In the genomic region with DNA sequence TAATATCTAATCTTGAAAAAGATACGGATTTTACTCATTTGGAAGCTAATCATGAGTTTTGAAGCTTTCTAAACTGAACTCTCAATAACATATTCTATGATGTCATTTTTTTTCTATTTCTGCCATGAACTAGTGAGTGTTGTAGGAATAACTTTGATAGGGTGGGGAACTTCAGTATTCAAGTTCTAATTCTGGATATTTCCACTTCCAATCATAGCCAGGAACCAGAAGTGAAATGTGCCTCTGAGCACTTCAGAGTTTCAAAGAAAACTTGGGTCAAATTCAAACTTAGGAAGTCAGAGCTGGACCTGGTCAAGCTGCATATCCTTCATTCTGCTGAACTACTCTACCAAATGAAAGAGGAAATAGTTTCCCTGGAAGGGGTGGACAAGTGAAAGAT, we compare ENCODE assay signal across 23 cellular contexts. TPM values are rescaled to one million over a fixed set of nuclear protein-coding genes. Genes with fewer than 3 reads are reported as not detected.
DNase-seq lines count a peak whose midpoint lies in the region; ATAC-seq, FAIRE-seq and TF ChIP-seq lines count a peak whose summit lies in the region.
"Had no signal": no experiment of that assay in that cellular context is flagged by ENCODE, and none has a peak within 500 bp of the region (broad histone marks: within the 10 kb centered on the region; RNA-seq: fewer than 3 reads in every experiment).

No MANE protein-coding gene starts in this region.

- no peak for DNase-seq in Peyer's patch
- no peak for DNase-seq in HepG2 (ENCODE audit: low spot score)
- no peak for DNase-seq in suprapubic skin (ENCODE audit: low spot score in 2 of 2)
- DNase-seq in RWPE1 (ENCODE audit: low spot score), result no peak
- DNase-seq in NAMALWA (ENCODE audit: low spot score), result no peak
- DNase-seq: activated CD4-positive, alpha-beta T cell treated with anti-CD3 and anti-CD28 coated beads, Interleukin-2, amount 50 U/mL, for 1 hour; activated CD8-positive, alpha-beta memory T cell treated with anti-CD3 and anti-CD28 coated beads, Interleukin-2, amount 50 U/mL, for 48 hours; activated effector memory CD4-positive, alpha-beta T cell treated with Interleukin-2 at 50 U/mL for 16 hours; CD4-positive, CD25-positive, alpha-beta regulatory T cell; Kasumi-1; NCI-H2029 treated with DMSO at 0.1 percent for 48 hours; retina; SW 1271; uterus had no signal

- no peaks in the 10 kb centered on the region for H4K20me1 ChIP-seq in HepG2 (ENCODE audit: insufficient read depth, low read length)

- H3K27me3 ChIP-seq in Peyer's patch, result no peaks in the 10 kb centered on the region
- H3K27me3 ChIP-seq in duodenal mucosa (ENCODE audit: control insufficient read depth in 1 of 2, insufficient read depth in 2 of 2, low read length in 2 of 2), result peaks cover 0 to 7% of the 10 kb centered on the region in 2 donors
- no peaks in the 10 kb centered on the region for H3K27me3 ChIP-seq in HepG2 (ENCODE audit: control insufficient read depth in 1 of 2, insufficient read depth in 2 of 2, low read length in 2 of 2)
- H3K27me3 ChIP-seq in suprapubic skin, result no peaks in the 10 kb centered on the region
- H3K27me3 ChIP-seq: uterus had no signal

- intact Hi-C loops in HepG2 (cut with micrococcal nuclease; ENCODE audit: unreplicated experiment), result loop anchor here (10.0 kb wide), 1 partner anchor 64 kb away; no protein-coding TSS in a partner anchor

- TF ChIP-seq EP300 in HepG2 (IDR thresholded peaks at IDR 0.05; ENCODE audit: low read depth in 2 of 2, low read length in 2 of 2) (no peak), HepG2 (CRISPR knock-in tag; IDR thresholded peaks at IDR 0.05; ENCODE audit: borderline replicate concordance) (no peak), suprapubic skin (IDR thresholded peaks at IDR 0.05) (no peak)

- BruUV-seq in HepG2 (replicated peaks; lab: Mats Ljungman, UMichigan), result no TSS peak

- no peaks in the 10 kb centered on the region for H3K79me2 ChIP-seq in HepG2 (ENCODE audit: insufficient read depth, low read length)

- ATAC-seq in HepG2 (no peak), GM21390 (IDR thresholded peaks at IDR 0.05; ENCODE audit: unreplicated experiment) (no peak), HG03139 (IDR thresholded peaks at IDR 0.05; ENCODE audit: unreplicated experiment) (no peak)
- ATAC-seq: stimulated activated memory B cell treated with anti-CD40 and anti-IgM and Interleukin-4, amounts not matched to agents 10 μg/mL and 1 μg/mL and 100 μg/mL, for 72 hours had no signal

- H2AFZ ChIP-seq in HepG2 (ENCODE audit: low read length), result no peak overlapping the region

- TF ChIP-seq POLR2A in Peyer's patch (IDR thresholded peaks at IDR 0.05) (no peak), HepG2 (IDR thresholded peaks at IDR 0.05; ENCODE audit: insufficient read depth in 1 of 2, low read depth in 2 of 2, low read length in 2 of 2) (no peak), suprapubic skin (IDR thresholded peaks at IDR 0.05) (no peak)

- no peaks in the 10 kb centered on the region for H3K36me3 ChIP-seq in Peyer's patch
- H3K36me3 ChIP-seq in duodenal mucosa (ENCODE audit: control insufficient read depth in 1 of 2, insufficient read depth in 2 of 2, low read length in 2 of 2), result no peaks in the 10 kb centered on the region
- no peaks in the 10 kb centered on the region for H3K36me3 ChIP-seq in HepG2 (replicated peaks in 1 of 2; ENCODE audit: control insufficient read depth in 1 of 2, insufficient read depth in 2 of 2, low read length in 2 of 2)
- no peaks in the 10 kb centered on the region for H3K36me3 ChIP-seq in suprapubic skin
- H3K36me3 ChIP-seq: uterus had no signal

- CTCF ChIA-PET in HepG2 (lab: Yijun Ruan, JAX; ENCODE audit: low intra/inter-chr PET ratio, low total read pairs), result no interaction called here
- CTCF ChIA-PET in RWPE1 (lab: Yijun Ruan, JAX), result interaction anchor here (0.6 kb wide), 1 partner anchor 402 kb away, joined by 3 read pairs; no protein-coding TSS in a partner anchor

- in situ Hi-C loops in HepG2 (cut with HindIII; ENCODE audit: extremely low pct_ligation_motif_present, low pct_unique_long_range_greater_than_20kb), result no loop called here

- TF ChIP-seq CTCF in Peyer's patch (IDR thresholded peaks at IDR 0.05) (no peak), HepG2 (CRISPR knock-in tag; IDR thresholded peaks at IDR 0.05) (no peak), suprapubic skin (IDR thresholded peaks at IDR 0.05) (no peak), RWPE1 (conservative IDR thresholded peaks at IDR 0.05; ENCODE audit: low read depth) (no peak)

- no peak for FAIRE-seq in HepG2 (lab: Jason Lieb, UNC)
- FAIRE-seq: bronchial epithelial cell, G401.6, keratinocyte had no signal

- H3K9ac ChIP-seq in duodenal mucosa (ENCODE audit: low read depth in 1 of 2, low read length in 2 of 2) (peak overlapping the region in 1 of 2 donors; percentile 40), HepG2 (ENCODE audit: insufficient read depth, low read depth, low read length) (no peak overlapping the region)

- no peak for TF ChIP-seq RAD21 in HepG2 (CRISPR knock-in tag; IDR thresholded peaks at IDR 0.05)

- 0 out of 2 replicates have a peak overlapping the region, but pooled peaks have one; percentile 53 for H3K4me2 ChIP-seq in HepG2 (ENCODE audit: low read depth, low read length)

- H3K4me1 ChIP-seq in Peyer's patch (no peaks in the 10 kb centered on the region), duodenal mucosa (ENCODE audit: control insufficient read depth in 1 of 2, insufficient read depth in 2 of 2, low read length in 2 of 2) (peaks cover 0 to 10% of the 10 kb centered on the region in 2 donors), HepG2 (ENCODE audit: insufficient read depth, low read length) (no peaks in the 10 kb centered on the region), suprapubic skin (peaks cover 14% of the 10 kb centered on the region)
- H3K4me1 ChIP-seq: uterus had no signal

- H3K9me3 ChIP-seq in Peyer's patch, result no peaks in the 10 kb centered on the region
- no peaks in the 10 kb centered on the region for H3K9me3 ChIP-seq in duodenal mucosa (ENCODE audit: control insufficient read depth in 1 of 2, low read length in 2 of 2)
- H3K9me3 ChIP-seq in HepG2 (ENCODE audit: low read length), result peaks cover 54% of the 10 kb centered on the region
- no peaks in the 10 kb centered on the region for H3K9me3 ChIP-seq in suprapubic skin
- H3K9me3 ChIP-seq: uterus had no signal

- WGBS in HepG2 (ENCODE audit: low lambda C conversion rate), result 36% methylated on average over 1 of the region's 1 CpG
- 56% methylated on average over 1 of the region's 1 CpG for WGBS in suprapubic skin

- peak overlapping the region in 3 of 4 donors; percentile 11 to 48 (median 42) for H3K4me3 ChIP-seq in Peyer's patch
- peak overlapping the region; percentile 64 to 67 for H3K4me3 ChIP-seq in duodenal mucosa (ENCODE audit: low read depth in 1 of 2, low read length in 2 of 2)
- peak overlapping the region in 1 of 3 experiments; percentile 35; a peak in 3 of 6 replicates for H3K4me3 ChIP-seq in HepG2 (replicated peaks in 1 of 3; ENCODE audit: insufficient read depth in 1 of 3, low read depth in 2 of 3, low read length in 3 of 3)
- H3K4me3 ChIP-seq in suprapubic skin, result no peak overlapping the region
- H3K4me3 ChIP-seq: uterus had no signal

- POLR2A ChIA-PET in HepG2 (lab: Yijun Ruan, JAX) (no interaction called here), RWPE1 (lab: Yijun Ruan, JAX; ENCODE audit: low non-redundant PET) (no interaction called here)

- H3K27ac ChIP-seq in Peyer's patch (peak overlapping the region in 2 of 4 donors; percentile 40 to 59), duodenal mucosa (ENCODE audit: low read depth, low read length) (no peak overlapping the region), HepG2 (ENCODE audit: extremely low read length, insufficient read depth, low read length) (no peak overlapping the region), suprapubic skin (peak overlapping the region; percentile 64), RWPE1 (no peak overlapping the region)

TF ChIP-seq in HepG2, 621 proteins besides CTCF, POLR2A, EP300 and RAD21:
- TF ChIP-seq SOX6 (IDR thresholded peaks at IDR 0.05), result no peak
- TF ChIP-seq SOX6 (CRISPR knock-in tag; IDR thresholded peaks at IDR 0.05), result no peak
- TF ChIP-seq, protein P1, sequence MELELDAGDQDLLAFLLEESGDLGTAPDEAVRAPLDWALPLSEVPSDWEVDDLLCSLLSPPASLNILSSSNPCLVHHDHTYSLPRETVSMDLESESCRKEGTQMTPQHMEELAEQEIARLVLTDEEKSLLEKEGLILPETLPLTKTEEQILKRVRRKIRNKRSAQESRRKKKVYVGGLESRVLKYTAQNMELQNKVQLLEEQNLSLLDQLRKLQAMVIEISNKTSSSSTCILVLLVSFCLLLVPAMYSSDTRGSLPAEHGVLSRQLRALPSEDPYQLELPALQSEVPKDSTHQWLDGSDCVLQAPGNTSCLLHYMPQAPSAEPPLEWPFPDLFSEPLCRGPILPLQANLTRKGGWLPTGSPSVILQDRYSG (CRISPR knock-in tag; IDR thresholded peaks at IDR 0.05), result no peak
- TF ChIP-seq ATF7 (IDR thresholded peaks at IDR 0.05), result peak; percentile 58
- no peak for TF ChIP-seq ATF7 (CRISPR knock-in tag; IDR thresholded peaks at IDR 0.05)

RNA-seq across cellular contexts. Expression of gene AGMO, which starts 0.8 kb away (rescaled TPM):
- total RNA-seq in Peyer's patch (10 to 100 TPM in 3 of 4 donors, under 1 TPM in 1; 0.83 to 25.7 (median 15.8) TPM), HepG2 (2016; rRNA removed; fragmentation: Illumina TruSeq; extraction: Trizol) (0.22 TPM in 1 of 2 replicates, not detected in the other), suprapubic skin (under 1 TPM in 1 of 4 donors, not detected in 3; 0.40 TPM)
- not detected in 2 replicates for total RNA-seq in HepG2 (2016; cell fraction: cytosol; rRNA removed; fragmentation: Illumina TruSeq; extraction: Trizol; ENCODE audit: low read depth)
- total RNA-seq in HepG2 (2016; cell fraction: insoluble cytoplasmic fraction; rRNA removed; fragmentation: Illumina TruSeq; extraction: Trizol), result 0.16 and 0.39 TPM in 2 replicates
- 0.09 TPM in 1 of 2 replicates, not detected in the other for total RNA-seq in HepG2 (2016; cell fraction: membrane; rRNA removed; fragmentation: Illumina TruSeq; extraction: Trizol)
- total RNA-seq in HepG2 (2016; cell fraction: nucleus; rRNA removed; fragmentation: Illumina TruSeq; extraction: Trizol), result 0.41 and 0.84 TPM in 2 replicates
- 0.47 and 0.50 TPM in 2 replicates for polyA plus RNA-seq in HepG2 (2011; rRNA removed)
- polyA plus RNA-seq in HepG2 (2011; cell fraction: cytosol; rRNA removed), result 0.24 and 0.45 TPM in 2 replicates
- polyA plus RNA-seq in HepG2 (2011; cell fraction: nucleus; rRNA removed), result 0.26 and 0.38 TPM in 2 replicates
- 0.21 and 0.98 TPM in 2 replicates for polyA plus RNA-seq in HepG2 (2012)
- not detected in 2 replicates for polyA plus RNA-seq in HepG2 (2016; cell fraction: cytosol; fragmentation: Illumina TruSeq; extraction: Trizol; ENCODE audit: low read depth)
- 0.26 TPM in 1 of 2 replicates, not detected in the other for polyA plus RNA-seq in HepG2 (2016; cell fraction: insoluble cytoplasmic fraction; fragmentation: Illumina TruSeq; extraction: Trizol; ENCODE audit: low read depth)
- polyA plus RNA-seq in HepG2 (2016; cell fraction: membrane; fragmentation: Illumina TruSeq; extraction: Trizol; ENCODE audit: low read depth), result not detected in 2 replicates
- 0.17 and 0.18 TPM in 2 replicates for polyA plus RNA-seq in HepG2 (2016; cell fraction: nucleus; fragmentation: Illumina TruSeq; extraction: Trizol; ENCODE audit: insufficient read depth, low read depth)
- polyA minus RNA-seq in HepG2 (2011; rRNA and poly(A)+ RNA removed; ENCODE audit: low replicate concordance), result 0.62 and 1.1 TPM in 2 replicates
- not detected in 2 replicates for polyA minus RNA-seq in HepG2 (2011; cell fraction: cytosol; rRNA and poly(A)+ RNA removed)
- polyA minus RNA-seq in HepG2 (2011; cell fraction: nucleus; rRNA and poly(A)+ RNA removed), result 2.2 and 2.4 TPM in 2 replicates
- total RNA-seq: CD4-positive, CD25-positive, alpha-beta regulatory T cell; fibroblast of lung; mononuclear cell had no signal
- polyA plus RNA-seq: CD4-positive, CD25-positive, alpha-beta regulatory T cell; keratinocyte had no signal
